21 cellular contexts compared by ENCODE assay signal in the genomic region with DNA sequence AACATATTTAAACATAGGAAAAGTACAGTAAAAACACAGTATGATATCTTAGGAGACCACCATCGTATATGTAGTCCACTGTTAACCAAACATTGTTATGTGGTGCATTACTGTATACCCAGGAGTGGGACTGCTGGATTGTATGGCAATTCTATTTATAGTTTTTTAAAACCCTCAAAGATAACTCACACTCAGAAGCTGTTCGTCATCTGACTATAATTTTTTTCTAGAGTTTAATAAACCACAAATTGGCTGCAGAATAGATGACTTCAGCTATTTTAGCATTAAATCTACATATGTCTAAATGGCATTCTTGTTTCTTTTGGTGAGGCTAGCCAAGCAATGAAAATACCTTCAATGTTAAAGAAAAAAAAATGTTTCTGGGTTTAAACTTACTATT.
DNase-seq lines count a peak whose midpoint lies in the region; ATAC-seq, FAIRE-seq and TF ChIP-seq lines count a peak whose summit lies in the region.
"Had no signal": no experiment of that assay in that cellular context is flagged by ENCODE, and none has a peak within 500 bp of the region (broad histone marks: within the 10 kb centered on the region; RNA-seq: fewer than 3 reads in every experiment).

No MANE protein-coding gene starts in this region.

- H3K79me2 ChIP-seq in GM23248 (ENCODE audit: insufficient read depth) (no peaks in the 10 kb centered on the region), astrocyte (ENCODE audit: insufficient read depth, low read length) (no peaks in the 10 kb centered on the region), osteoblast (ENCODE audit: insufficient read depth, low read length) (no peaks in the 10 kb centered on the region)

- peak overlapping the region; percentile 38 for H3K4me2 ChIP-seq in GM23248 (ENCODE audit: unreplicated experiment)
- H3K4me2 ChIP-seq in astrocyte (ENCODE audit: low read length), result no peak overlapping the region
- peak overlapping the region; percentile 8 for H3K4me2 ChIP-seq in osteoblast (ENCODE audit: insufficient read depth, low read length)
- H3K4me2 ChIP-seq: BLaER1 had no signal

- H3K27me3 ChIP-seq in GM23248 (replicated peaks; ENCODE audit: insufficient read depth) (no peaks in the 10 kb centered on the region), astrocyte (ENCODE audit: insufficient read depth, low read length) (no peaks in the 10 kb centered on the region), osteoblast (ENCODE audit: insufficient read depth, low read length) (no peaks in the 10 kb centered on the region), tibial artery (no peaks in the 10 kb centered on the region)
- H3K27me3 ChIP-seq: BLaER1 had no signal

- no peak for TF ChIP-seq CTCF in astrocyte (IDR thresholded peaks at IDR 0.05; ENCODE audit: insufficient read depth, low read depth, low read length)
- no peak for TF ChIP-seq CTCF in osteoblast (IDR thresholded peaks at IDR 0.05; ENCODE audit: extremely low read depth, low read depth, low read length)
- TF ChIP-seq CTCF in tibial artery (IDR thresholded peaks at IDR 0.05), result no peak

- intact Hi-C loops in left cardiac atrium (cut with DNase I), result no loop called here
- intact Hi-C loops in tibial artery (cut with DNase I; ENCODE audit: low total_unique reads), result no loop called here

- no peaks in the 10 kb centered on the region for H3K9me2 ChIP-seq in GM23248 (ENCODE audit: insufficient read depth)

- H2AFZ ChIP-seq in GM23248 (no peak overlapping the region), astrocyte (ENCODE audit: low read depth, low read length) (no peak overlapping the region), osteoblast (ENCODE audit: low read length) (no peak overlapping the region)

- no peaks in the 10 kb centered on the region for H3K36me3 Mint-ChIP-seq in astrocyte (ENCODE audit: low read depth, unreplicated experiment)
- H3K36me3 Mint-ChIP-seq: CD14-positive monocyte; CD4-positive, alpha-beta memory T cell had no signal

- H3K9me3 ChIP-seq in GM23248 (ENCODE audit: low read depth), result no peaks in the 10 kb centered on the region
- no peaks in the 10 kb centered on the region for H3K9me3 ChIP-seq in astrocyte (ENCODE audit: insufficient read depth, low read depth, low read length)
- no peaks in the 10 kb centered on the region for H3K9me3 ChIP-seq in osteoblast (ENCODE audit: low read depth, low read length)
- no peaks in the 10 kb centered on the region for H3K9me3 ChIP-seq in tibial artery
- H3K9me3 ChIP-seq: BLaER1, HAP-1 had no signal

- H3K9ac ChIP-seq in GM23248, result no peak overlapping the region
- H3K9ac ChIP-seq in astrocyte (ENCODE audit: low read length), result no peak overlapping the region
- H3K9ac ChIP-seq: BLaER1 had no signal

- no peaks in the 10 kb centered on the region for H3K4me1 Mint-ChIP-seq in astrocyte (ENCODE audit: low read depth, unreplicated experiment)
- H3K4me1 Mint-ChIP-seq: CD4-positive, alpha-beta memory T cell had no signal

- ATAC-seq in left cardiac atrium (no peak), GM21390 (IDR thresholded peaks at IDR 0.05; ENCODE audit: unreplicated experiment) (no peak)

- H3K27ac ChIP-seq in GM23248 (no peak overlapping the region), astrocyte (ENCODE audit: low read depth, low read length) (no peak overlapping the region), osteoblast (ENCODE audit: low read depth, low read length) (no peak overlapping the region), tibial artery (no peak overlapping the region)
- H3K27ac ChIP-seq: BLaER1 had no signal

- in situ Hi-C loops in GM23248 (cut with MboI), result no loop called here

- FAIRE-seq in astrocyte (lab: Jason Lieb, UNC), result no peak
- FAIRE-seq: A204.1, G401.6, GM12891, GM19239, H1 had no signal

- H3K36me3 ChIP-seq in GM23248 (ENCODE audit: low read depth) (no peaks in the 10 kb centered on the region), astrocyte (ENCODE audit: insufficient read depth, low read length) (no peaks in the 10 kb centered on the region), osteoblast (ENCODE audit: insufficient read depth, low read length) (no peaks in the 10 kb centered on the region), tibial artery (no peaks in the 10 kb centered on the region)
- H3K36me3 ChIP-seq: BLaER1, HAP-1 had no signal

- H3K27me3 Mint-ChIP-seq in astrocyte (ENCODE audit: low read depth, unreplicated experiment), result no peaks in the 10 kb centered on the region
- H3K27me3 Mint-ChIP-seq: CD4-positive, alpha-beta memory T cell had no signal

- no peak overlapping the region for H3K27ac Mint-ChIP-seq in astrocyte (ENCODE audit: unreplicated experiment)
- H3K27ac Mint-ChIP-seq: CD14-positive monocyte; CD4-positive, alpha-beta memory T cell had no signal

- H3K4me3 Mint-ChIP-seq in astrocyte (ENCODE audit: unreplicated experiment), result no peak overlapping the region
- H3K4me3 Mint-ChIP-seq: CD14-positive monocyte; CD4-positive, alpha-beta memory T cell had no signal

- H3K4me1 ChIP-seq in GM23248 (ENCODE audit: insufficient read depth), result peaks cover 16% of the 10 kb centered on the region
- no peaks in the 10 kb centered on the region for H3K4me1 ChIP-seq in astrocyte (ENCODE audit: insufficient read depth, low read length)
- H3K4me1 ChIP-seq in osteoblast (ENCODE audit: insufficient read depth, low read length), result peaks cover 11% of the 10 kb centered on the region
- H3K4me1 ChIP-seq in tibial artery, result no peaks in the 10 kb centered on the region
- H3K4me1 ChIP-seq: HAP-1 had no signal

- H3K9me3 Mint-ChIP-seq in astrocyte (ENCODE audit: unreplicated experiment), result no peaks in the 10 kb centered on the region

- DNase-seq in GM23248, result peak; percentile 39
- DNase-seq in astrocyte (ENCODE audit: low read depth), result peak; percentile 33
- peak; percentile 69 for DNase-seq in osteoblast (ENCODE audit: insufficient read length, low spot score, missing footprints)
- DNase-seq in left cardiac atrium, result no peak
- DNase-seq in COLO668 (lab: John Stamatoyannopoulos, UW; ENCODE audit: unreplicated experiment), result no peak
- DNase-seq in tibial artery, result no peak
- DNase-seq: ACHN; Calu3; CD4-positive, alpha-beta memory T cell; DMS53; DND-41; KG1 had no signal

- H3F3A ChIP-seq in GM23248 (ENCODE audit: insufficient read depth), result no peaks in the 10 kb centered on the region

- H3K4me3 ChIP-seq in GM23248 (no peak overlapping the region), astrocyte (ENCODE audit: insufficient read depth, low read depth, low read length) (no peak overlapping the region), osteoblast (ENCODE audit: insufficient read depth, low read length) (no peak overlapping the region), tibial artery (no peak overlapping the region)
- H3K4me3 ChIP-seq: BLaER1, HAP-1 had no signal

- 57 to 62% methylated on average over 2 of the region's 2 CpGs for WGBS in GM23248 (ENCODE audit: low coverage in 1 of 2, low lambda C conversion rate in 2 of 2, missing lambda C conversion rate in 2 of 2), 2 experiments

- no peaks in the 10 kb centered on the region for H4K20me1 ChIP-seq in GM23248 (ENCODE audit: insufficient read depth)
- no peaks in the 10 kb centered on the region for H4K20me1 ChIP-seq in astrocyte (ENCODE audit: insufficient read depth, low read length)
- no peaks in the 10 kb centered on the region for H4K20me1 ChIP-seq in osteoblast (ENCODE audit: insufficient read depth, low read length)
- H4K20me1 ChIP-seq: BLaER1 had no signal

Comparison
In these comparisons a context has a peak if more than half of its experiments do, and no peak if none do; other contexts are left out.
1. DNase-seq: peak in GM23248 (single experiment), astrocyte (single experiment) and osteoblast (single experiment); none in left cardiac atrium (single experiment), COLO668 (single experiment) and tibial artery (0 of 2).